5 cellular contexts compared by ENCODE assay signal in the genomic region with DNA sequence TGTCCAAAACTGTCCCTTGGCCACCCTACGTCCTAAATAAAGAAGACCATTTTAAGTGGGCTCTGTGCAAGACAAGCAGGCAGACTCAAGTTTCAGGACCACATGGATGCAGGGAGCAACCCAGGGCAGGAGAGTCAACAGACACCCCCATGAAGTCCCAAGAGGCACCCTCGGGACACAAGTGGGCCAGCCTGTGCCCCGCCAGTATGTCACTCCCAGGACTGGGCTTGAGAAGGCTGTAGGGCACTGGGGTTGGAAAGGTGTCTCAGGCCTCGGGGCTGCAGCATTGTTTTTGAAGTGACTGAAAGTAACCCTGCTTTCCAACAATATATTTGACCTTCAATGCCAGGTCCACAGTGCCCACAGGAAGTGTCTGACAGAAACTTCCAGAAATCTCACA.
"Had no signal": no experiment of that assay in that cellular context is flagged by ENCODE, and none has a peak within 500 bp of the region (broad histone marks: within the 10 kb centered on the region; RNA-seq: fewer than 3 reads in every experiment).

No MANE protein-coding gene starts in this region.

- H3K27ac ChIP-seq: HL-60 had no signal

- H3K4me2 ChIP-seq: GM23338 had no signal

- H3K27me3 Mint-ChIP-seq: IgD-negative memory B cell had no signal

- H3K4me3 ChIP-seq: GM23338 had no signal

- H3K9me3 Mint-ChIP-seq: GM23338, H9, IgD-negative memory B cell had no signal

- DNase-seq: H9, HCEC 1CT had no signal

- H3K27ac Mint-ChIP-seq: GM23338, H9 had no signal

- H3K4me3 Mint-ChIP-seq: GM23338, H9, IgD-negative memory B cell had no signal

- H2AFZ ChIP-seq: GM23338 had no signal
